ENCODE assay signal across 8 cellular contexts in the genomic region with DNA sequence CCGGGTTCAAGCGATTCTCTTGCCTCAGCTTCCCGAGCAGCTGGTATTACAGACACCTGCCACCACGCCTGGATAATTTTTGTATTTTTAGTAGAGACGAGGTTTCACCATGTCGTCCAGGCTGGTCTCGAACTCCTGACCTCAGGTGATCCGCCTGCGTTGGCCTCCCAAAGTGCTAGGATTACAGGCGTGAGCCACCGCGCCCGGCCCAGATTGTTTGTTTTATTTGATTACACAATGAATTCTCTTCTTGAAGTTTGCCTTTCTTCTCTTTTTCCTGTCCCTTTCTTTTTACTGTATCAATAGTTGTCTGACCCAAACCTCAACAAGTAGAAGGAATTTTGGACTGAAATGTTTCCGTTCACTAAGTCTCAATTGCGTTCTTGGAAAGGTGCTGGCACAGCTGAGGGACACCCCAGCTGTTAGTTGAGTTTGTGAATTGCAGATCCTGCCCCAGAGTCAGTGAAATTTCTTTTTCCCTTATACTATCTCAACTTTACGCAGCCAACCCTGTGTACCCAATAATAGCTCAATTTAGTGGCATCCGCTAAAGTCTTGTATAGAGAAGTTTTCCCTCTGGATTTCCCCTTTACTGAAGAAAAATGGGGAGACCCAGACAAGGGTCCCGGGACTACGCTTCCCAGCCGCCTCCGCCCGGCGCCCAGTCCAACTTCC. TPM values are rescaled to one million over a fixed set of nuclear protein-coding genes. Genes with fewer than 3 reads are reported as not detected.
DNase-seq lines count a peak whose midpoint lies in the region; ATAC-seq, FAIRE-seq and TF ChIP-seq lines count a peak whose summit lies in the region.

No MANE protein-coding gene starts in this region.

- no peak for TF ChIP-seq CTCF in GM06990 (IDR thresholded peaks at IDR 0.05; ENCODE audit: insufficient read depth, low read length, poor library complexity, severe bottlenecking)
- TF ChIP-seq CTCF in OCI-LY3 (IDR thresholded peaks at IDR 0.05; ENCODE audit: low read depth, low read length) = no peak
- no peak for TF ChIP-seq CTCF in endothelial cell (IDR thresholded peaks at IDR 0.05; ENCODE audit: unreplicated experiment)
- TF ChIP-seq CTCF in pancreas (IDR thresholded peaks at IDR 0.05) = no peak

- H3K18ac ChIP-seq in trophoblast cell (ENCODE audit: low read length) = no peak overlapping the region

- WGBS in trophoblast cell (ENCODE audit: extremely low coverage, insufficient coverage, insufficient read length) = no CpG with 5 or more reads among the region's 23 CpGs
- 56 to 64% methylated on average over 23 of the region's 23 CpGs for WGBS in pancreas, 2 donors

- peaks cover 21% of the 10 kb centered on the region for H3K4me1 Mint-ChIP-seq in endothelial cell (ENCODE audit: unreplicated experiment)

- H3K4me1 ChIP-seq in OCI-LY3 (ENCODE audit: low read length) = peaks cover 35% of the 10 kb centered on the region
- H3K4me1 ChIP-seq in duodenal mucosa (ENCODE audit: control insufficient read depth in 1 of 2, insufficient read depth in 2 of 2, low read length in 2 of 2) = peaks cover 11 to 25% of the 10 kb centered on the region in 2 donors
- peaks cover 0 to 3% of the 10 kb centered on the region in 2 experiments for H3K4me1 ChIP-seq in trophoblast cell (ENCODE audit: control insufficient read depth in 1 of 2, insufficient read depth in 2 of 2, low read length in 2 of 2)
- H3K4me1 ChIP-seq in pancreas = peaks cover 0 to 9% (median 0%) of the 10 kb centered on the region in 3 donors

- H4K12ac ChIP-seq in trophoblast cell (ENCODE audit: low read depth, low read length) = no peak overlapping the region

- H3K79me1 ChIP-seq in trophoblast cell (ENCODE audit: low read length) = peaks cover 9% of the 10 kb centered on the region

- no peak overlapping the region for H3K27ac ChIP-seq in OCI-LY3 (ENCODE audit: low read length)
- no peak overlapping the region for H3K27ac ChIP-seq in duodenal mucosa (ENCODE audit: low read depth, low read length)
- no peak overlapping the region for H3K27ac ChIP-seq in trophoblast cell (ENCODE audit: low read depth, low read length)
- H3K27ac ChIP-seq in pancreas = no peak overlapping the region

- H2BK120ac ChIP-seq in trophoblast cell (ENCODE audit: insufficient read depth, low read length, poor library complexity) = no peak overlapping the region

- no peaks in the 10 kb centered on the region for H3K36me3 Mint-ChIP-seq in endothelial cell (ENCODE audit: low read depth, unreplicated experiment)

- H2AFZ ChIP-seq in OCI-LY3 (ENCODE audit: low read depth, low read length) (peak overlapping the region; percentile 97), trophoblast cell (ENCODE audit: insufficient read depth, low read length, poor library complexity) (no peak overlapping the region)

- peak overlapping the region; percentile 31; the same call in 1 of the 2 replicates for H3K9ac ChIP-seq in OCI-LY3 (ENCODE audit: low read length)
- no peak overlapping the region for H3K9ac ChIP-seq in duodenal mucosa (ENCODE audit: low read depth in 1 of 2, low read length in 2 of 2)
- H3K9ac ChIP-seq in trophoblast cell (ENCODE audit: low read length) = no peak overlapping the region

- H3K27me3 Mint-ChIP-seq in endothelial cell (ENCODE audit: unreplicated experiment) = no peaks in the 10 kb centered on the region

- no peak overlapping the region for H3K4me3 Mint-ChIP-seq in endothelial cell (ENCODE audit: unreplicated experiment)

- peak overlapping the region; percentile 47 for H4K8ac ChIP-seq in trophoblast cell (ENCODE audit: low read depth, low read length)

- H3K9me3 Mint-ChIP-seq in endothelial cell (ENCODE audit: unreplicated experiment) = no peaks in the 10 kb centered on the region

- H3K4me2 ChIP-seq in OCI-LY3 (ENCODE audit: low read length) (peak overlapping the region; percentile 75), trophoblast cell (ENCODE audit: low read length) (peak overlapping the region; percentile 55)

- no peak overlapping the region for H2BK12ac ChIP-seq in trophoblast cell (ENCODE audit: low read length)

- no peak for FAIRE-seq in pancreas (lab: Jason Lieb, UNC)

- H4K20me1 ChIP-seq in OCI-LY3 (ENCODE audit: insufficient read depth, low read length) = peaks cover 27% of the 10 kb centered on the region; the same call in 1 of the 2 replicates

- no peak overlapping the region for H3K23ac ChIP-seq in trophoblast cell (ENCODE audit: low read length)

- H3K4me3 ChIP-seq in GM06990 (replicated peaks; ENCODE audit: low read depth, low read length) = peak overlapping the region; percentile 42
- peak overlapping the region; percentile 75 for H3K4me3 ChIP-seq in OCI-LY3 (ENCODE audit: low read length)
- H3K4me3 ChIP-seq in duodenal mucosa (ENCODE audit: low read depth in 1 of 2, low read length in 2 of 2) = peak overlapping the region; percentile 48 to 50
- no peak overlapping the region for H3K4me3 ChIP-seq in trophoblast cell (ENCODE audit: low read depth, low read length)
- peak overlapping the region in 2 of 4 donors; percentile 18 to 50 for H3K4me3 ChIP-seq in pancreas

- no peak overlapping the region for H2BK5ac ChIP-seq in trophoblast cell (ENCODE audit: low read depth, low read length, poor library complexity)

- no peak for DNase-seq in GM06990 (ENCODE audit: extremely low read depth, insufficient read length)
- DNase-seq in trophoblast cell = no peak
- DNase-seq in endothelial cell (ENCODE audit: low spot score) = no peak
- no peak for DNase-seq in pancreas

- H3K9me3 ChIP-seq in OCI-LY3 (ENCODE audit: insufficient read depth, low read length) (no peaks in the 10 kb centered on the region), duodenal mucosa (ENCODE audit: control insufficient read depth in 1 of 2, low read length in 2 of 2) (no peaks in the 10 kb centered on the region), trophoblast cell (ENCODE audit: insufficient read depth, low read depth, low read length) (no peaks in the 10 kb centered on the region), pancreas (no peaks in the 10 kb centered on the region)

- intact Hi-C loops in pancreas (cut with DNase I) = no loop called here

- H3K27me3 ChIP-seq in GM06990 (replicated peaks; ENCODE audit: control insufficient read depth, insufficient read depth, low read length) (no peaks in the 10 kb centered on the region), OCI-LY3 (ENCODE audit: low read depth, low read length) (peaks cover 9% of the 10 kb centered on the region), duodenal mucosa (ENCODE audit: control insufficient read depth in 1 of 2, insufficient read depth in 2 of 2, low read length in 2 of 2) (no peaks in the 10 kb centered on the region), trophoblast cell (ENCODE audit: insufficient read depth, low read length) (no peaks in the 10 kb centered on the region), pancreas (peaks cover 0 to 3% (median 0%) of the 10 kb centered on the region in 4 donors)

- H3K79me2 ChIP-seq in OCI-LY3 (ENCODE audit: low read length) (peaks cover 14% of the 10 kb centered on the region), trophoblast cell (ENCODE audit: control insufficient read depth, insufficient read depth, low read length, poor library complexity) (peaks cover 5% of the 10 kb centered on the region)

- H2AK5ac ChIP-seq in trophoblast cell (ENCODE audit: low read length) = no peak overlapping the region

- no peak overlapping the region for H3K27ac Mint-ChIP-seq in endothelial cell (ENCODE audit: unreplicated experiment)

- no peak overlapping the region for H3K14ac ChIP-seq in trophoblast cell (ENCODE audit: low read length)

- no peak overlapping the region for H3K4ac ChIP-seq in trophoblast cell (ENCODE audit: low read depth, low read length)

- ATAC-seq in GM21367 (IDR thresholded peaks at IDR 0.05; ENCODE audit: unreplicated experiment) (no peak), HG03342 (IDR thresholded peaks at IDR 0.05; ENCODE audit: unreplicated experiment) (no peak), pancreas (no peak)

- H3K36me3 ChIP-seq in GM06990 (ENCODE audit: control insufficient read depth, insufficient read depth, low read length) = no peaks in the 10 kb centered on the region
- no peaks in the 10 kb centered on the region for H3K36me3 ChIP-seq in OCI-LY3 (replicated peaks; ENCODE audit: low read depth, low read length)
- no peaks in the 10 kb centered on the region for H3K36me3 ChIP-seq in duodenal mucosa (ENCODE audit: control insufficient read depth in 1 of 2, insufficient read depth in 2 of 2, low read length in 2 of 2)
- no peaks in the 10 kb centered on the region for H3K36me3 ChIP-seq in trophoblast cell (ENCODE audit: control insufficient read depth in 1 of 2, insufficient read depth in 2 of 2, low read length in 2 of 2)
- no peaks in the 10 kb centered on the region for H3K36me3 ChIP-seq in pancreas

- H4K91ac ChIP-seq in trophoblast cell (ENCODE audit: low read depth, low read length) = peak overlapping the region; percentile 37

RNA-seq across cellular contexts. Expression of a gene that starts 0.6 kb away (rescaled TPM):
- 10.6 and 10.9 TPM in 2 replicates for polyA plus RNA-seq in trophoblast cell (2013)
- total RNA-seq in endothelial cell (ENCODE audit: unreplicated experiment) (17.8 TPM), pancreas (10 to 100 TPM in 1 of 6 donors, 1 to 10 TPM in 5; 3.3 to 10.2 (median 4.9) TPM)
- 1 to 10 TPM; 1.1 to 3.6 TPM for polyA plus RNA-seq in pancreas
